In the genomic region with DNA sequence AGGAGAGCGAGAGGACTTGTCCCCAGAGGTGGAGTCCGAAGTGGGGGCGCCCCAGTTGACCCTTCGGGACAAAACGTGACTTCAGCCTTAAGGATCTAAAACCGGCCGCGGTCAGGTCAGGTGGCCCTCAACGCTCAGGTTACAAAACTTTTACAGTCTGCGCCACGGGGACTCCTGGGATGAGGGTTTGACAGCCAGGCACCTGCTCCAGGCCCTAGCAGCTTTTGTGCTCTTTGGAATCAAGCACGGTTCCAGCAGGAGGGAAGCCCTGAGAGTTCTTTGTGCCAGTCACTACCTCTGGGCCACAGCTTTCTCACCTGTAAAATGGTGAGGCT, we compare ENCODE assay signal across 8 cellular contexts. TPM values are rescaled to one million over a fixed set of nuclear protein-coding genes. Genes with fewer than 3 reads are reported as not detected.
DNase-seq lines count a peak whose midpoint lies in the region; ATAC-seq and TF ChIP-seq lines count a peak whose summit lies in the region.

No MANE protein-coding gene starts in this region.

- H2AFZ ChIP-seq in mammary epithelial cell (ENCODE audit: low read depth, low read length), result peak overlapping the region; percentile 74

- in situ Hi-C loops in mammary epithelial cell (cut with MboI; ENCODE audit: low sequenced_read_pairs in 2 of 2), result loop anchor here (10.0 kb wide), 2 partner anchors 125 to 135 kb away; no protein-coding TSS in a partner anchor

- H3K79me2 ChIP-seq in mammary epithelial cell (ENCODE audit: insufficient read depth, low read length), result no peaks in the 10 kb centered on the region

- H3K9me3 Mint-ChIP-seq in activated naive CD4-positive, alpha-beta T cell treated with anti-CD3 and anti-CD28 coated beads, Interleukin-2, amount 50 U/mL, for 24 hours, result no peaks in the 10 kb centered on the region
- no peaks in the 10 kb centered on the region for H3K9me3 Mint-ChIP-seq in activated naive CD4-positive, alpha-beta T cell treated with anti-CD3 and anti-CD28 coated beads for 36 hours

- H3K27me3 Mint-ChIP-seq in activated naive CD4-positive, alpha-beta T cell treated with anti-CD3 and anti-CD28 coated beads, Interleukin-2, amount 50 U/mL, for 24 hours, result no peaks in the 10 kb centered on the region
- no peaks in the 10 kb centered on the region for H3K27me3 Mint-ChIP-seq in activated naive CD4-positive, alpha-beta T cell treated with anti-CD3 and anti-CD28 coated beads for 36 hours (ENCODE audit: low read depth)

- H3K27me3 ChIP-seq in mammary epithelial cell (ENCODE audit: insufficient read depth, low read length), result no peaks in the 10 kb centered on the region
- H3K27me3 ChIP-seq in lower lobe of right lung (ENCODE audit: low read depth), result no peaks in the 10 kb centered on the region

- no peaks in the 10 kb centered on the region for H3K36me3 ChIP-seq in mammary epithelial cell (ENCODE audit: insufficient read depth, low read length)
- no peaks in the 10 kb centered on the region for H3K36me3 ChIP-seq in lower lobe of right lung
- no peaks in the 10 kb centered on the region for H3K36me3 ChIP-seq in urinary bladder (ENCODE audit: insufficient read depth)

- peak; percentile 61 for ATAC-seq in lower lobe of right lung

- no TSS peak for BruUV-seq in mammary epithelial cell (replicated peaks; lab: Mats Ljungman, UMichigan)

- no peak for TF ChIP-seq CTCF in mammary epithelial cell (conservative IDR thresholded peaks at IDR 0.05 in 1 of 2, IDR thresholded peaks at IDR 0.05 in 1 of 2; ENCODE audit: extremely low read depth in 1 of 2, insufficient read depth in 1 of 2, low read depth in 1 of 2, low read length in 2 of 2)
- TF ChIP-seq CTCF in lower lobe of right lung (IDR thresholded peaks at IDR 0.05), result no peak

- peak overlapping the region; percentile 6 for H3K9ac ChIP-seq in mammary epithelial cell (ENCODE audit: insufficient read depth, low read length)

- H3K9me3 ChIP-seq in mammary epithelial cell (replicated peaks; ENCODE audit: insufficient read depth, low read length), result no peaks in the 10 kb centered on the region
- H3K9me3 ChIP-seq in lower lobe of right lung, result no peaks in the 10 kb centered on the region

- dilution Hi-C loops in mammary epithelial cell (cut with HindIII; ENCODE audit: low sequenced_read_pairs), result no loop called here

- peak overlapping the region; percentile 52 for H3K4me3 Mint-ChIP-seq in activated naive CD4-positive, alpha-beta T cell treated with anti-CD3 and anti-CD28 coated beads, Interleukin-2, amount 50 U/mL, for 24 hours
- no peak overlapping the region for H3K4me3 Mint-ChIP-seq in activated naive CD4-positive, alpha-beta T cell treated with anti-CD3 and anti-CD28 coated beads for 36 hours

- H3K4me2 ChIP-seq in mammary epithelial cell (ENCODE audit: insufficient read depth, low read depth, low read length), result peak overlapping the region; percentile 91

- intact Hi-C loops in activated naive CD4-positive, alpha-beta T cell treated with anti-CD3 and anti-CD28 coated beads for 36 hours (cut with micrococcal nuclease), result loop anchor here (2.0 kb wide), 2 partner anchors 107 to 577 kb away; partner anchors contain the start of genes ISCA2, NPC2 and TMED10
- intact Hi-C loops in mammary epithelial cell (cut with micrococcal nuclease), result loop anchor here (5.0 kb wide), 1 partner anchor 67 kb away; the partner anchor contains the start of gene EIF2B2
- intact Hi-C loops in lower lobe of right lung (cut with DNase I), result no loop called here

- CTCF ChIA-PET in activated naive CD4-positive, alpha-beta T cell treated with anti-CD3 and anti-CD28 coated beads for 36 hours (lab: Charles Lee), result interaction anchor here (0.5 to 1.2 kb wide), 5 partner anchors 10 to 244 kb away, joined by 3 to 5 read pairs (median 4); no protein-coding TSS in a partner anchor
- CTCF ChIA-PET in mammary epithelial cell (lab: Charles Lee; ENCODE audit: low non-redundant PET), result interaction anchor here (0.9 kb wide), 1 partner anchor 164 kb away, joined by 4 read pairs; no protein-coding TSS in a partner anchor

- H3K36me3 Mint-ChIP-seq in activated naive CD4-positive, alpha-beta T cell treated with anti-CD3 and anti-CD28 coated beads, Interleukin-2, amount 50 U/mL, for 24 hours, result no peaks in the 10 kb centered on the region
- H3K36me3 Mint-ChIP-seq in activated naive CD4-positive, alpha-beta T cell treated with anti-CD3 and anti-CD28 coated beads for 36 hours (ENCODE audit: low read depth), result no peaks in the 10 kb centered on the region

- WGBS in mammary epithelial cell (ENCODE audit: low coverage, missing lambda C conversion rate), result 10% methylated on average over 3 of the region's 12 CpGs
- 19% methylated on average over 12 of the region's 12 CpGs for WGBS in urinary bladder

- no peak for DNase-seq in activated naive CD4-positive, alpha-beta T cell treated with anti-CD3 and anti-CD28 coated beads for 36 hours
- DNase-seq in mammary epithelial cell, result no peak
- no peak for DNase-seq in lower lobe of right lung
- DNase-seq in NK-92 (lab: John Stamatoyannopoulos, UW; ENCODE audit: unreplicated experiment), result no peak
- no peak for DNase-seq in GOT3 (lab: John Stamatoyannopoulos, UW)
- no peak for DNase-seq in amniotic stem cell (lab: John Stamatoyannopoulos, UW)

- H3K27ac ChIP-seq in mammary epithelial cell (ENCODE audit: insufficient read depth, low read depth, low read length) (peak overlapping the region; percentile 75), lower lobe of right lung (peak overlapping the region; percentile 86), urinary bladder (ENCODE audit: low read depth) (peak overlapping the region; percentile 57)

- peak overlapping the region; percentile 35 for H3K27ac Mint-ChIP-seq in activated naive CD4-positive, alpha-beta T cell treated with anti-CD3 and anti-CD28 coated beads, Interleukin-2, amount 50 U/mL, for 24 hours
- H3K27ac Mint-ChIP-seq in activated naive CD4-positive, alpha-beta T cell treated with anti-CD3 and anti-CD28 coated beads for 36 hours, result no peak overlapping the region

- H3K4me3 ChIP-seq in mammary epithelial cell (replicated peaks in 1 of 3; ENCODE audit: insufficient read depth in 1 of 3, low read depth in 2 of 3, low read length in 3 of 3) (peak overlapping the region in 2 of 3 experiments; percentile 56 to 64), lower lobe of right lung (peak overlapping the region; percentile 59), urinary bladder (ENCODE audit: low read depth, low read length) (peak overlapping the region; percentile 35)

- peaks cover 22% of the 10 kb centered on the region for H3K4me1 ChIP-seq in mammary epithelial cell (ENCODE audit: insufficient read depth, low read length)
- H3K4me1 ChIP-seq in lower lobe of right lung, result peaks cover 35% of the 10 kb centered on the region
- no peaks in the 10 kb centered on the region for H3K4me1 ChIP-seq in urinary bladder (ENCODE audit: insufficient read depth)

- H3K4me1 Mint-ChIP-seq in activated naive CD4-positive, alpha-beta T cell treated with anti-CD3 and anti-CD28 coated beads, Interleukin-2, amount 50 U/mL, for 24 hours, result peaks cover 3% of the 10 kb centered on the region
- H3K4me1 Mint-ChIP-seq in activated naive CD4-positive, alpha-beta T cell treated with anti-CD3 and anti-CD28 coated beads for 36 hours (ENCODE audit: low read depth), result peaks cover 2% of the 10 kb centered on the region

- no peaks in the 10 kb centered on the region for H4K20me1 ChIP-seq in mammary epithelial cell (ENCODE audit: insufficient read depth, low read length)

RNA-seq across cellular contexts. Expression of gene ZC2HC1C, which starts 0.3 kb away (rescaled TPM):
- under 1 TPM; 0.64 to 0.86 TPM for total RNA-seq in activated naive CD4-positive, alpha-beta T cell treated with anti-CD3 and anti-CD28 coated beads for 36 hours
- under 1 TPM; 0.17 to 0.89 TPM for total RNA-seq in mammary epithelial cell
- 0.94 TPM for polyA plus RNA-seq in mammary epithelial cell
- not detected for polyA minus RNA-seq in mammary epithelial cell
- total RNA-seq in lower lobe of right lung, result 4.7 TPM
- total RNA-seq in urinary bladder, result 1.5 TPM
- 2.3 TPM for polyA plus RNA-seq in urinary bladder

RNA-seq across cellular contexts. Expression of gene ACYP1, which starts 6.0 kb away (rescaled TPM):
- total RNA-seq in activated naive CD4-positive, alpha-beta T cell treated with anti-CD3 and anti-CD28 coated beads for 36 hours, result 10 to 100 TPM; 46.3 to 50.5 TPM
- total RNA-seq in mammary epithelial cell (10 to 100 TPM in 1 of 2 donors, 1 to 10 TPM in 1; 5.3 to 27.0 TPM), lower lobe of right lung (19.7 TPM), urinary bladder (14.7 TPM)
- polyA plus RNA-seq in mammary epithelial cell (25.7 TPM), urinary bladder (23.5 TPM)
- polyA minus RNA-seq in mammary epithelial cell, result 24.4 TPM

RNA-seq across cellular contexts. Expression of gene MLH3, which starts 18.5 kb away (rescaled TPM):
- total RNA-seq in activated naive CD4-positive, alpha-beta T cell treated with anti-CD3 and anti-CD28 coated beads for 36 hours, result 10 to 100 TPM; 17.3 to 18.5 TPM
- 10 to 100 TPM; 11.9 to 15.8 TPM for total RNA-seq in mammary epithelial cell
- polyA plus RNA-seq in mammary epithelial cell, result 5.5 TPM
- 20.7 TPM for polyA minus RNA-seq in mammary epithelial cell
- 27.2 TPM for total RNA-seq in lower lobe of right lung
- total RNA-seq in urinary bladder, result 97.1 TPM
- polyA plus RNA-seq in urinary bladder, result 15.3 TPM

RNA-seq across cellular contexts. Expression of gene NEK9, which starts 57.1 kb away (rescaled TPM):
- total RNA-seq in activated naive CD4-positive, alpha-beta T cell treated with anti-CD3 and anti-CD28 coated beads for 36 hours, result 10 to 100 TPM; 53.5 to 55.6 TPM
- total RNA-seq in mammary epithelial cell, result 10 to 100 TPM; 31.7 to 58.0 TPM
- 17.7 TPM for polyA plus RNA-seq in mammary epithelial cell
- 54.9 TPM for polyA minus RNA-seq in mammary epithelial cell
- total RNA-seq in lower lobe of right lung, result 97.7 TPM
- total RNA-seq in urinary bladder, result 70.3 TPM
- polyA plus RNA-seq in urinary bladder, result 74.7 TPM
